8 cellular contexts compared by ENCODE assay signal in the genomic region with DNA sequence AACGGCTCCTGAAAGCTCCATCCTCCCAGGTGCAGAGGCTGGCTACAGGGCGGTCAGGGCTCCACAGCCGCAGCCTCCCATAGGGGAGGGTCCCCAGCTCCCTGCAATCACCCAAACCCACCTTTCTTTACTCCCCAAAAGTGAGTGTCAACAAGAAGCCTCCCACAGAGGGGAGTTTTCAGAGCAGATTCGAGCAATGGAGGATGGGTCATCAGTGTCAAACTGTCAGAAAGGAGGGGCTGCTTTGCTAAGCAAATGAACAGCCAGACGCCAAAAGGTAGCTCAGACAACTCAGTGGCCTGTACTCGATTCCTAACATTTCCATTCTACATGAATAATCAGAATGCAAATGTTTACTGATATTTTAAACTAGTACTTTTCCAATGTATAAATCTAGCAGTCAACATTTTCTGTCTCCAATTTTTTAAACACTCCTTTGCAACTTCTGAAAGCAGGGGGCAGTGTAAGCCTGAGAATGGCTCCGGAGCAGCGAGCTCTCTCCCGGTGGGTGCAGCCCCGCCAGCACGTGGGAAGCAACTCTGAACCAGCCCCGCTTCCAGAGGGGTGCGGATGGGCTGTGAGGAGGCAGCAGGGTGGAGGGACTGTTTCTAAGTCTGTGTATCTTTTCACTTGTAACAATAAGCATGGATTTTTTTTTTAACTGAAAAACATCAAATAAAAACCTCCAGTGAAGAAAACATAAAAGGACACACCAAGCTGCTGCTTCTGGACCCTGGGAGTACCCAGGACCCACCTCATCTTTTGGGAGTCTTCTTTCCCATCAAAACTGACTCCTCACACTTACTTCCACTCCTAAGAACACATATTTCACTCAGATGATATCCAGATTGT. TPM values are rescaled to one million over a fixed set of nuclear protein-coding genes. Genes with fewer than 3 reads are reported as not detected.
DNase-seq lines count a peak whose midpoint lies in the region; ATAC-seq and TF ChIP-seq lines count a peak whose summit lies in the region.

No MANE protein-coding gene starts in this region.

- DNase-seq in NCI-H146 (lab: John Stamatoyannopoulos, UW) = peak; percentile 21
- DNase-seq in NCI-H146 treated with DMSO at 0.1 percent for 48 hours (lab: John Stamatoyannopoulos, UW; ENCODE audit: unreplicated experiment) = no peak
- peak; percentile 26 for DNase-seq in NCI-H2196 (lab: John Stamatoyannopoulos, UW; ENCODE audit: unreplicated experiment)
- peak; percentile 57 for DNase-seq in activated CD4-positive, alpha-beta T cell treated with anti-CD3 and anti-CD28 coated beads, Interleukin-2, amount 50 U/mL, for 4 hours
- peak; percentile 45 to 63 for DNase-seq in dermis microvascular lymphatic vessel endothelial cell (ENCODE audit: low read depth in 2 of 2)
- DNase-seq in right lobe of liver = peak in 1 of 3 donors; percentile 49
- DNase-seq in stimulated activated CD8-positive, alpha-beta memory T cell treated with anti-CD3 and anti-CD28 coated beads, Interleukin-15, amount 100 ng/mL, for 24 hours (ENCODE audit: low read depth) = peak; percentile 20
- DNase-seq in GOT3 (lab: John Stamatoyannopoulos, UW) = no peak

- peak; percentile 58 to 80 (median 75) for ATAC-seq in right lobe of liver

- no peak for TF ChIP-seq POLR2A in right lobe of liver (IDR thresholded peaks at IDR 0.05)

- intact Hi-C loops in right lobe of liver (cut with DNase I) = loop anchor here (10.0 kb wide), 1 partner anchor 124 kb away; no protein-coding TSS in a partner anchor

- peak; percentile 69 to 72 (median 72) for TF ChIP-seq CTCF in right lobe of liver (IDR thresholded peaks at IDR 0.05)

- no peaks in the 10 kb centered on the region for H3K4me1 ChIP-seq in right lobe of liver

- WGBS in right lobe of liver (ENCODE audit: insufficient coverage, low coverage, low lambda C conversion rate, missing lambda C conversion rate) = 13% methylated on average over 8 of the region's 13 CpGs

- no peaks in the 10 kb centered on the region for H3K27me3 ChIP-seq in right lobe of liver

- H3K36me3 ChIP-seq in right lobe of liver = peaks cover 0 to 41% (median 22%) of the 10 kb centered on the region in 4 donors

- no peaks in the 10 kb centered on the region for H3K9me3 ChIP-seq in right lobe of liver

- H3K27ac ChIP-seq in right lobe of liver = no peak overlapping the region

- H3K4me3 ChIP-seq in right lobe of liver = no peak overlapping the region

RNA-seq across cellular contexts. Expression of a gene that starts 54.9 kb away (rescaled TPM):
- 2.3 and 3.7 TPM in 2 replicates for total RNA-seq in dermis microvascular lymphatic vessel endothelial cell
- 10 to 100 TPM in 4 of 6 experiments, 1 to 10 TPM in 2; 9.0 to 13.0 (median 11.3) TPM for total RNA-seq in right lobe of liver

Comparison
In these comparisons a context has a peak if more than half of its experiments do, and no peak if none do; other contexts are left out.
1. DNase-seq: peak in NCI-H146 (single experiment), NCI-H2196 (single experiment), activated CD4-positive, alpha-beta T cell treated with anti-CD3 and anti-CD28 coated beads, Interleukin-2, amount 50 U/mL, for 4 hours (2 of 2), dermis microvascular lymphatic vessel endothelial cell (2 of 2) and stimulated activated CD8-positive, alpha-beta memory T cell treated with anti-CD3 and anti-CD28 coated beads, Interleukin-15, amount 100 ng/mL, for 24 hours (single experiment); none in NCI-H146 treated with DMSO at 0.1 percent for 48 hours (single experiment) and GOT3 (single experiment).